In the genomic region with DNA sequence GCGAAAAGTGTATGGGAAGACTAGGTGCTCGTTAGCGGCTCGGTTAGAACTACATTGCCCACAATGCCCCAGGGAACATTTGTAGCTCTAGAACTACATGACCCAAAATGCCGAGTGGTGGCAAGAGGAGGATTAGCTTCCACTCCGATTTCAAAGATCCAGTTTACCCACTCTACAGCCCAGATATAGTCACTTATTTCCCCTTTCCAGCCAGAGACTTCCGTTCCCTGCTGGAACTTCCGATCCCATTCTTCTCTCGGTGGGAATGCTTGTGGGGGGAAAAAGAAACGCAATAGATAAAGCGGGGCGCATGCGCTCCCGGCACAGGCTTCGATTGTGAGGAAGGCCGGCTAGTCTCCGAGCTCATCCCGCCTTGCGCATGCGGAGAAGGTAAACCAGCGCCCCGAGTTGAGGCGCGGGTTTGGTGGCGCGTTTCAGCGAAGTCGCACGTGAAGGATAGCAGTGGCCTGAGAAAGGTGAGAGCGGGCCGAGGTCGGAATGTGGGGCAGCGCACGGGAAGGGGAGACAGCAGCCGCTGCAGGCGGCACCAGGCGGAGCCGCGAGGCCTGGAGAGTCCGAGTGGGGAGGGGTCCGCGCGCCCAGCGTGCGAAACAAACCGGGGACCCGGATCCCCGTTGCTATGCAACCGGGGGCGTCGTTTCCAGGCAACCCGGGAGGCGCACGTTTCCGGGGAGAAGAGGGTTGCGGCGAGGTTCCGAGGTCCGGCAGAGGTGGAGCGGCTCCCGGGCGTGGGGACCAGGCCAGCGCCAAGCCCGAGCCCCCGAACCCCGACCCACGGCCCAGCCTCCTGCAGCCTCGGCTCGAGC, we compare ENCODE assay signal across 8 cellular contexts. TPM values are rescaled to one million over a fixed set of nuclear protein-coding genes. Genes with fewer than 3 reads are reported as not detected.
A peak's percentile ranks its signal among the peaks of the same experiment; 100 is the strongest.
DNase-seq lines count a peak whose midpoint lies in the region; ATAC-seq and TF ChIP-seq lines count a peak whose summit lies in the region.

A gene with protein sequence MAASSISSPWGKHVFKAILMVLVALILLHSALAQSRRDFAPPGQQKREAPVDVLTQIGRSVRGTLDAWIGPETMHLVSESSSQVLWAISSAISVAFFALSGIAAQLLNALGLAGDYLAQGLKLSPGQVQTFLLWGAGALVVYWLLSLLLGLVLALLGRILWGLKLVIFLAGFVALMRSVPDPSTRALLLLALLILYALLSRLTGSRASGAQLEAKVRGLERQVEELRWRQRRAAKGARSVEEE (plus strand): TSS at position 366 of the 827 bp plus-strand sequence. CDS start 5,536 bp downstream, outside the sequence.

- H3K9ac ChIP-seq in parathyroid adenoma: peak within 1 kb of the TSS; percentile 28

- H3K27ac ChIP-seq in parathyroid adenoma (peak within 1 kb of the TSS; percentile 94), tibial artery (peak within 1 kb of the TSS; percentile 91 to 96)

- no peaks in the 10 kb centered on the region for H3K27me3 ChIP-seq in parathyroid adenoma (ENCODE audit: control insufficient read depth, insufficient read depth, low read length)
- H3K27me3 ChIP-seq in tibial artery: no peaks in the 10 kb centered on the region

- H3K4me1 ChIP-seq in parathyroid adenoma: peaks cover 13% of the 10 kb centered on the region
- H3K4me1 ChIP-seq in tibial artery: peaks cover 0 to 43% (median 27%) of the 10 kb centered on the region in 4 donors

- peaks cover 3% of the 10 kb centered on the region for H3K79me2 ChIP-seq in parathyroid adenoma

- peak; percentile 39 for TF ChIP-seq POLR2A in GM10847 (IDR thresholded peaks at IDR 0.05; ENCODE audit: extremely low read depth, insufficient read length)

- DNase-seq in NCI-H1436 (lab: John Stamatoyannopoulos, UW): peak; percentile 89
- DNase-seq in SW480 (ENCODE audit: low spot score): peak; percentile 91
- peak; percentile 89 for DNase-seq in activated naive CD8-positive, alpha-beta T cell treated with anti-CD3 and anti-CD28 coated beads, Interleukin-2, amount 50 U/mL, for 24 hours
- DNase-seq in cardiac septum (ENCODE audit: low spot score): peak; percentile 95
- DNase-seq in tibial artery: peak; percentile 90 to 93

- intact Hi-C loops in cardiac septum (cut with DNase I) (no loop called here), tibial artery (cut with DNase I; ENCODE audit: low total_unique reads) (no loop called here)

- H3K4me3 ChIP-seq in parathyroid adenoma (ENCODE audit: low read depth, low read length) (peak within 1 kb of the TSS; percentile 73), tibial artery (peak within 1 kb of the TSS; percentile 91 to 95)

- peak within 1 kb of the TSS; percentile 96 for H2AFZ ChIP-seq in parathyroid adenoma

- H3K36me3 ChIP-seq in parathyroid adenoma (ENCODE audit: control insufficient read depth, insufficient read depth, low read length): no peaks in the 10 kb centered on the region
- no peaks in the 10 kb centered on the region for H3K36me3 ChIP-seq in tibial artery

- H3K4me1 Mint-ChIP-seq in activated naive CD8-positive, alpha-beta T cell treated with anti-CD3 and anti-CD28 coated beads, Interleukin-2, amount 50 U/mL, for 24 hours: peaks cover 84% of the 10 kb centered on the region

- H3K9me3 ChIP-seq in parathyroid adenoma (ENCODE audit: control insufficient read depth, low read length): no peaks in the 10 kb centered on the region
- H3K9me3 ChIP-seq in tibial artery: no peaks in the 10 kb centered on the region

- peak within 1 kb of the TSS; percentile 99 for H3K27ac Mint-ChIP-seq in activated naive CD8-positive, alpha-beta T cell treated with anti-CD3 and anti-CD28 coated beads, Interleukin-2, amount 50 U/mL, for 24 hours

- H3K27me3 Mint-ChIP-seq in activated naive CD8-positive, alpha-beta T cell treated with anti-CD3 and anti-CD28 coated beads, Interleukin-2, amount 50 U/mL, for 24 hours: no peaks in the 10 kb centered on the region

- peak within 1 kb of the TSS; percentile 97 for H3K4me3 Mint-ChIP-seq in activated naive CD8-positive, alpha-beta T cell treated with anti-CD3 and anti-CD28 coated beads, Interleukin-2, amount 50 U/mL, for 24 hours

- ATAC-seq in HG02759 (IDR thresholded peaks at IDR 0.05; ENCODE audit: unreplicated experiment): peak; percentile 47
- peak; percentile 74 for ATAC-seq in activated naive CD8-positive, alpha-beta T cell treated with anti-CD3 and anti-CD28 coated beads, Interleukin-2, amount 50 U/mL, for 24 hours

- H3K36me3 Mint-ChIP-seq in activated naive CD8-positive, alpha-beta T cell treated with anti-CD3 and anti-CD28 coated beads, Interleukin-2, amount 50 U/mL, for 24 hours (ENCODE audit: low read depth): peaks cover 5% of the 10 kb centered on the region

- peaks cover 5% of the 10 kb centered on the region for H3K9me3 Mint-ChIP-seq in activated naive CD8-positive, alpha-beta T cell treated with anti-CD3 and anti-CD28 coated beads, Interleukin-2, amount 50 U/mL, for 24 hours

- no peak for TF ChIP-seq CTCF in parathyroid adenoma (IDR thresholded peaks at IDR 0.05)
- no peak for TF ChIP-seq CTCF in tibial artery (IDR thresholded peaks at IDR 0.05)

- peak within 1 kb of the TSS; percentile 83 for H3K4me2 ChIP-seq in parathyroid adenoma (ENCODE audit: low read length)

RNA-seq across cellular contexts. Expression of the gene that starts here (rescaled TPM):
- total RNA-seq in cardiac septum: 80.2 TPM

Comparison
In these comparisons a context has a peak if more than half of its experiments do, and no peak if none do; other contexts are left out.
1. Peak in every context shown above with its lines: DNase-seq, ATAC-seq, H3K4me3 ChIP-seq and H3K27ac ChIP-seq.